ENCODE assay signal across 12 cellular contexts in the genomic region with DNA sequence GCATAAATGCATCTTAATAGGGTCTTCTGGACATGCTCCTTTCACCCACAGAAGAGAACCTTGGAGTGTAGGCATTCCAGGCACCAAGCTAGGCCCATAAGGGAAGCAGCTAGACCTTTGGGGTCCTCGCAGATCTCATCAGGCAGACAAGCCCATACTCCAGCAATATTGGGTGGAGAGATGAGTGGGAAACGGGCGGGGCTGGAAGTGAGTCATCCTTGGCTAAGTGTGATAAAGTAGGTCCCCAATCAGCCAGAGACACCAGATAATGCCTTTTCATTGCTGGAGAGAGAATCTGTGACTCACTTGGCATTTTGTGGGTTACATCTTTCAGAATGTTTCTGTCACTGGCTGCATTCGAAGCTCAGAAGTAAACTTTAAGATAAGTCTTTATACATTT.
A peak's percentile ranks its signal among the peaks of the same experiment; 100 is the strongest.
DNase-seq lines count a peak whose midpoint lies in the region; ATAC-seq and TF ChIP-seq lines count a peak whose summit lies in the region.
"Had no signal": no experiment of that assay in that cellular context is flagged by ENCODE, and none has a peak within 500 bp of the region (broad histone marks: within the 10 kb centered on the region; RNA-seq: fewer than 3 reads in every experiment).

No MANE protein-coding gene starts in this region.

- H3K9me3 ChIP-seq in MG63 (no peaks in the 10 kb centered on the region), sigmoid colon (no peaks in the 10 kb centered on the region)

- H3K36me3 Mint-ChIP-seq in activated T-helper 1 cell treated with anti-CD3 and anti-CD28 coated beads, Interleukin-12 subunit alpha, Interleukin-12 subunit beta, Interleukin-2, Interleukin-4 antibody, amounts not matched to agents 30 ng/mL and 10 ng/mL and 1 ng/mL, durations not matched to agents 14 hours and 24 hours and 36 hours (ENCODE audit: low read depth) = no peaks in the 10 kb centered on the region

- TF ChIP-seq EP300 in sigmoid colon (IDR thresholded peaks at IDR 0.05) = no peak

- H3K27ac Mint-ChIP-seq in activated T-helper 1 cell treated with anti-CD3 and anti-CD28 coated beads, Interleukin-12 subunit alpha, Interleukin-12 subunit beta, Interleukin-2, Interleukin-4 antibody, amounts not matched to agents 30 ng/mL and 10 ng/mL and 1 ng/mL, durations not matched to agents 14 hours and 24 hours and 36 hours = no peak overlapping the region

- TF ChIP-seq POLR2A in sigmoid colon (IDR thresholded peaks at IDR 0.05) = no peak

- H3K36me3 ChIP-seq in MG63 (no peaks in the 10 kb centered on the region), mesendoderm (ENCODE audit: control insufficient read depth, insufficient read depth, low read length) (no peaks in the 10 kb centered on the region), sigmoid colon (no peaks in the 10 kb centered on the region)

- H3K4me3 Mint-ChIP-seq in activated T-helper 1 cell treated with anti-CD3 and anti-CD28 coated beads, Interleukin-12 subunit alpha, Interleukin-12 subunit beta, Interleukin-2, Interleukin-4 antibody, amounts not matched to agents 30 ng/mL and 10 ng/mL and 1 ng/mL, durations not matched to agents 14 hours and 24 hours and 36 hours = no peak overlapping the region
- H3K4me3 Mint-ChIP-seq: central memory CD8-positive, alpha-beta T cell had no signal

- H3K27me3 ChIP-seq in MG63 (no peaks in the 10 kb centered on the region), mesendoderm (ENCODE audit: insufficient read depth, low read length, poor library complexity) (no peaks in the 10 kb centered on the region), sigmoid colon (no peaks in the 10 kb centered on the region)

- no peaks in the 10 kb centered on the region for H3K79me2 ChIP-seq in mesendoderm (ENCODE audit: control insufficient read depth, insufficient read depth, low read length)

- no peak overlapping the region for H4K8ac ChIP-seq in mesendoderm (ENCODE audit: low read depth, low read length)

- H4K5ac ChIP-seq in mesendoderm (ENCODE audit: low read length) = no peak overlapping the region

- peaks cover 5% of the 10 kb centered on the region for H3K4me1 Mint-ChIP-seq in activated T-helper 1 cell treated with anti-CD3 and anti-CD28 coated beads, Interleukin-12 subunit alpha, Interleukin-12 subunit beta, Interleukin-2, Interleukin-4 antibody, amounts not matched to agents 30 ng/mL and 10 ng/mL and 1 ng/mL, durations not matched to agents 14 hours and 24 hours and 36 hours (ENCODE audit: low read depth)
- H3K4me1 Mint-ChIP-seq: central memory CD8-positive, alpha-beta T cell had no signal

- no peak overlapping the region for H2BK5ac ChIP-seq in mesendoderm (ENCODE audit: low read length)

- H3K56ac ChIP-seq in mesendoderm (ENCODE audit: low read length) = no peak overlapping the region

- no peaks in the 10 kb centered on the region for H3K4me1 ChIP-seq in mesendoderm (ENCODE audit: control insufficient read depth, low read depth, low read length)
- no peaks in the 10 kb centered on the region for H3K4me1 ChIP-seq in sigmoid colon

- no peak overlapping the region for H3K23ac ChIP-seq in mesendoderm (ENCODE audit: low read length)

- DNase-seq in Daoy (ENCODE audit: low read depth) (peak; percentile 77), MG63 (peak; percentile 45), mesendoderm (peak; percentile 20), sigmoid colon (no peak), kidney glomerular epithelial cell (lab: John Stamatoyannopoulos, UW) (no peak)
- peak; percentile 1 for DNase-seq in activated T-helper 1 cell treated with anti-CD3 and anti-CD28 coated beads, Interleukin-12 subunit alpha, Interleukin-12 subunit beta, Interleukin-2, Interleukin-4 antibody, amounts not matched to agents 30 ng/mL and 10 ng/mL and 1 ng/mL, durations not matched to agents 14 hours and 24 hours and 36 hours (ENCODE audit: low spot score)
- DNase-seq: kidney, SIG-M5 had no signal

- H2BK15ac ChIP-seq in mesendoderm (replicated peaks; ENCODE audit: low read depth) = no peak overlapping the region

- intact Hi-C loops in activated T-helper 1 cell treated with anti-CD3 and anti-CD28 coated beads, Interleukin-12 subunit alpha, Interleukin-12 subunit beta, Interleukin-2, Interleukin-4 antibody, amounts not matched to agents 30 ng/mL and 10 ng/mL and 1 ng/mL, durations not matched to agents 14 hours and 24 hours and 36 hours (cut with micrococcal nuclease) = loop anchor here (2.0 to 5.0 kb wide), 3 partner anchors 140 to 793 kb away; partner anchors contain the start of gene RAP2C
- intact Hi-C loops in sigmoid colon (cut with DNase I) = no loop called here

- H3K9ac ChIP-seq in mesendoderm (ENCODE audit: low read length) = no peak overlapping the region
- H3K9ac ChIP-seq: KMS-11 had no signal

- no peaks in the 10 kb centered on the region for H3K9me3 Mint-ChIP-seq in activated T-helper 1 cell treated with anti-CD3 and anti-CD28 coated beads, Interleukin-12 subunit alpha, Interleukin-12 subunit beta, Interleukin-2, Interleukin-4 antibody, amounts not matched to agents 30 ng/mL and 10 ng/mL and 1 ng/mL, durations not matched to agents 14 hours and 24 hours and 36 hours
- H3K9me3 Mint-ChIP-seq: central memory CD8-positive, alpha-beta T cell had no signal

- ATAC-seq in GM21526 (IDR thresholded peaks at IDR 0.05; ENCODE audit: low FRiP score, unreplicated experiment) (no peak), HG02885 (IDR thresholded peaks at IDR 0.05; ENCODE audit: poor library complexity, unreplicated experiment) (no peak)

- no peak overlapping the region for H2BK120ac ChIP-seq in mesendoderm (ENCODE audit: low read depth, low read length)

- no peak overlapping the region for H3K27ac ChIP-seq in mesendoderm (ENCODE audit: low read depth, low read length)
- no peak overlapping the region for H3K27ac ChIP-seq in sigmoid colon
- H3K27ac ChIP-seq: KMS-11 had no signal

- WGBS in mesendoderm (ENCODE audit: extremely low coverage, insufficient coverage, low lambda C conversion rate) = no CpG with 5 or more reads among the region's 4 CpGs
- 70 to 71% methylated on average over 4 of the region's 4 CpGs for WGBS in sigmoid colon, 2 donors

- H3K18ac ChIP-seq in mesendoderm (ENCODE audit: low read length) = no peak overlapping the region

- H3K4me3 ChIP-seq in MG63 = no peak overlapping the region
- no peak overlapping the region for H3K4me3 ChIP-seq in mesendoderm (ENCODE audit: low read length)
- no peak overlapping the region for H3K4me3 ChIP-seq in sigmoid colon

- no peak overlapping the region for H3K4ac ChIP-seq in mesendoderm (ENCODE audit: low read depth, low read length)

- no peaks in the 10 kb centered on the region for H3K27me3 Mint-ChIP-seq in activated T-helper 1 cell treated with anti-CD3 and anti-CD28 coated beads, Interleukin-12 subunit alpha, Interleukin-12 subunit beta, Interleukin-2, Interleukin-4 antibody, amounts not matched to agents 30 ng/mL and 10 ng/mL and 1 ng/mL, durations not matched to agents 14 hours and 24 hours and 36 hours (ENCODE audit: insufficient read depth)
- H3K27me3 Mint-ChIP-seq: central memory CD8-positive, alpha-beta T cell had no signal

- no peak overlapping the region for H2AK5ac ChIP-seq in mesendoderm (ENCODE audit: low read length)

- H3K4me2 ChIP-seq in mesendoderm (ENCODE audit: low read length) = no peak overlapping the region
- H3K4me2 ChIP-seq: KMS-11 had no signal

- TF ChIP-seq CTCF in sigmoid colon (IDR thresholded peaks at IDR 0.05) = no peak

- H3K79me1 ChIP-seq in mesendoderm (ENCODE audit: low read length) = no peaks in the 10 kb centered on the region

Comparison
In these comparisons a context has a peak if more than half of its experiments do, and no peak if none do; other contexts are left out.
1. DNase-seq: peak in Daoy (single experiment), MG63 (single experiment), activated T-helper 1 cell treated with anti-CD3 and anti-CD28 coated beads, Interleukin-12 subunit alpha, Interleukin-12 subunit beta, Interleukin-2, Interleukin-4 antibody, amounts not matched to agents 30 ng/mL and 10 ng/mL and 1 ng/mL, durations not matched to agents 14 hours and 24 hours and 36 hours (single experiment) and mesendoderm (single experiment); none in sigmoid colon (single experiment) and kidney glomerular epithelial cell (single experiment).